ENCODE assay signal across 18 cellular contexts in genomic region chr5:40630166-40630565, GRCh38.
"Had no signal": no experiment of that assay in that cellular context is flagged by ENCODE, and none has a peak within 500 bp of the region (broad histone marks: within the 10 kb centered on the region; RNA-seq: fewer than 3 reads in every experiment).

No MANE protein-coding gene starts in this region.

- H3K27me3 Mint-ChIP-seq: activated naive CD8-positive, alpha-beta T cell treated with anti-CD3 and anti-CD28 coated beads for 36 hours had no signal

- H3K4me3 Mint-ChIP-seq: activated naive CD8-positive, alpha-beta T cell treated with anti-CD3 and anti-CD28 coated beads for 36 hours; natural killer cell treated with Interleukin-12 subunit alpha and Interleukin-12 subunit beta and Interleukin-15 and Interleukin-18, amount 100 ng/mL, for 72 hours had no signal

- ATAC-seq: body of pancreas; esophagus mucosa; left ventricle myocardium superior; natural killer cell treated with Interleukin-12 subunit alpha and Interleukin-12 subunit beta and Interleukin-15 and Interleukin-18, amount 100 ng/mL, for 72 hours had no signal

- DNase-seq: activated CD4-positive, alpha-beta T cell treated with anti-CD3 and anti-CD28 coated beads, Interleukin-2, amount 50 U/mL, for 1 hour; activated CD8-positive, alpha-beta memory T cell treated with anti-CD3 and anti-CD28 coated beads for 24 hours; activated naive CD8-positive, alpha-beta T cell treated with anti-CD3 and anti-CD28 coated beads for 36 hours; amygdala; body of pancreas; caudate nucleus; colonic mucosa; hypothalamus; kidney; left ventricle myocardium superior; mesenchymal stem cell; occipital lobe; stimulated activated CD4-positive, alpha-beta T cell treated with anti-CD3 and anti-CD28 coated beads, Interleukin-2, amount 100 ng/mL, for 48 hours; stimulated activated naive CD4-positive, alpha-beta T cell; substantia nigra; trophoblast cell had no signal

- H3K4me3 ChIP-seq: body of pancreas, colonic mucosa had no signal

- H3K27ac Mint-ChIP-seq: activated naive CD8-positive, alpha-beta T cell treated with anti-CD3 and anti-CD28 coated beads for 36 hours had no signal

- H3K36me3 Mint-ChIP-seq: natural killer cell treated with Interleukin-12 subunit alpha and Interleukin-12 subunit beta and Interleukin-15 and Interleukin-18, amount 100 ng/mL, for 72 hours had no signal
